9 cellular contexts compared by ENCODE assay signal in genomic region chr15:73130830-73131229, GRCh38.
"Had no signal": no experiment of that assay in that cellular context is flagged by ENCODE, and none has a peak within 500 bp of the region (broad histone marks: within the 10 kb centered on the region; RNA-seq: fewer than 3 reads in every experiment).

No MANE protein-coding gene starts in this region.

- FAIRE-seq: H1, H54, HepG2 had no signal

- ATAC-seq: GM23338, HepG2 had no signal

- H3K4me3 Mint-ChIP-seq: GM23338, H9, HFFc6, IgD-negative memory B cell had no signal

- H3K4me3 ChIP-seq: GM23338 had no signal

- H3K9me3 Mint-ChIP-seq: GM23338, H9, HFFc6, IgD-negative memory B cell had no signal

- H3K27me3 Mint-ChIP-seq: IgD-negative memory B cell had no signal

- H3K27ac ChIP-seq: HL-60 had no signal

- H3K27ac Mint-ChIP-seq: GM23338, H9, HFFc6, IgD-negative memory B cell had no signal

- DNase-seq: H9, HCEC 1CT, HFFc6 had no signal
